18 cellular contexts compared by ENCODE assay signal in the genomic region with DNA sequence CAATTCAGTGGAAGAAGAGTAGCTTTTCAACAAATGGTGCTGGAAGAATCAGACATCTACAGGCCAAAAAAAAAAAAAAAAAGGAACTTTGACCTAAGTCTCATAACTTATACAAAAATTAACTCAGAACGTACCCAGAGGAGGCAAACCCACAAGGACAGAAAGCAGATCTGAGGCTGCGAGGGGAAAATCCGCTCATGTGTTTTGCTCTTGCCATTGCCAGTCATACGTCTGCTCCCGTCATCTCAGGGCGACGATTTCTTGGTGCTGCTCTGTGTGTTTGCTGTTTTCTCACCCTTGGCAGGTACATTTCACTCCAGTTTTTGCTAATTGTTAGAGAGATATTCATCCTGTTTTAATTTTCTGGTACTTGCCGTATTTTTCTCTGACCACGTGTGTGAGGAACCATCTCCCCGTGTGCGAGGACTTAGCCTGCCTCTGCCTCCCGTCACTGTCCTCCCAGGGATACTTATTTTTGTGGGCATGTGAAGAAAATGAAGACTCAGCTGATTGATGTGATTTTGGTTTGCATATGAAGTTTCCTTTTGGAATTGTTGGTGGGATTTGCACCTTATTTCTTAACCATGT. TPM values are rescaled to one million over a fixed set of nuclear protein-coding genes. Genes with fewer than 3 reads are reported as not detected.
DNase-seq lines count a peak whose midpoint lies in the region; ATAC-seq, FAIRE-seq and TF ChIP-seq lines count a peak whose summit lies in the region.
"Had no signal": no experiment of that assay in that cellular context is flagged by ENCODE, and none has a peak within 500 bp of the region (broad histone marks: within the 10 kb centered on the region; RNA-seq: fewer than 3 reads in every experiment).

No MANE protein-coding gene starts in this region.

- ATAC-seq in activated CD8-positive, alpha-beta T cell treated with anti-CD3 and anti-CD28 coated beads for 36 hours, result no peak
- ATAC-seq in activated CD8-positive, alpha-beta T cell treated with anti-CD3 and anti-CD28 coated beads, Interleukin-2, amount 10 ng/mL, durations not matched to agents 7 days and 5 days, result no peak

- H3K4me3 ChIP-seq in adrenal gland, result no peak overlapping the region
- H3K4me3 ChIP-seq: cardiac muscle cell, esophagus squamous epithelium, uterus had no signal

- TF ChIP-seq POLR2A in adrenal gland (IDR thresholded peaks at IDR 0.05), result no peak

- H3K9me3 Mint-ChIP-seq in activated CD8-positive, alpha-beta T cell treated with anti-CD3 and anti-CD28 coated beads for 36 hours, result no peaks in the 10 kb centered on the region
- no peaks in the 10 kb centered on the region for H3K9me3 Mint-ChIP-seq in activated CD8-positive, alpha-beta T cell treated with anti-CD3 and anti-CD28 coated beads, Interleukin-2, amount 10 ng/mL, durations not matched to agents 7 days and 5 days (ENCODE audit: insufficient read depth)
- H3K9me3 Mint-ChIP-seq in neural crest cell, result no peaks in the 10 kb centered on the region

- H3K4me1 ChIP-seq in adrenal gland (replicated peaks in 1 of 2), result no peaks in the 10 kb centered on the region
- H3K4me1 ChIP-seq: esophagus squamous epithelium, uterus had no signal

- H3K4me3 Mint-ChIP-seq in activated CD8-positive, alpha-beta T cell treated with anti-CD3 and anti-CD28 coated beads for 36 hours, result no peak overlapping the region
- no peak overlapping the region for H3K4me3 Mint-ChIP-seq in activated CD8-positive, alpha-beta T cell treated with anti-CD3 and anti-CD28 coated beads, Interleukin-2, amount 10 ng/mL, durations not matched to agents 7 days and 5 days
- H3K4me3 Mint-ChIP-seq in neural crest cell, result no peak overlapping the region
- H3K4me3 Mint-ChIP-seq: activated naive CD8-positive, alpha-beta T cell had no signal

- no peaks in the 10 kb centered on the region for H3K36me3 Mint-ChIP-seq in activated CD8-positive, alpha-beta T cell treated with anti-CD3 and anti-CD28 coated beads for 36 hours (ENCODE audit: low read depth)
- no peaks in the 10 kb centered on the region for H3K36me3 Mint-ChIP-seq in activated CD8-positive, alpha-beta T cell treated with anti-CD3 and anti-CD28 coated beads, Interleukin-2, amount 10 ng/mL, durations not matched to agents 7 days and 5 days (ENCODE audit: low read depth)
- no peaks in the 10 kb centered on the region for H3K36me3 Mint-ChIP-seq in neural crest cell (ENCODE audit: low read depth)
- H3K36me3 Mint-ChIP-seq: activated naive CD8-positive, alpha-beta T cell had no signal

- H3K4me1 Mint-ChIP-seq in activated CD8-positive, alpha-beta T cell treated with anti-CD3 and anti-CD28 coated beads for 36 hours (ENCODE audit: low read depth), result no peaks in the 10 kb centered on the region
- H3K4me1 Mint-ChIP-seq in activated CD8-positive, alpha-beta T cell treated with anti-CD3 and anti-CD28 coated beads, Interleukin-2, amount 10 ng/mL, durations not matched to agents 7 days and 5 days (ENCODE audit: low read depth), result no peaks in the 10 kb centered on the region
- H3K4me1 Mint-ChIP-seq in neural crest cell, result no peaks in the 10 kb centered on the region

- H3K27ac ChIP-seq in adrenal gland, result no peak overlapping the region
- H3K27ac ChIP-seq: cardiac muscle cell, esophagus squamous epithelium, HL-60, uterus had no signal

- H3K27me3 Mint-ChIP-seq in activated CD8-positive, alpha-beta T cell treated with anti-CD3 and anti-CD28 coated beads for 36 hours, result no peaks in the 10 kb centered on the region
- H3K27me3 Mint-ChIP-seq in activated CD8-positive, alpha-beta T cell treated with anti-CD3 and anti-CD28 coated beads, Interleukin-2, amount 10 ng/mL, durations not matched to agents 7 days and 5 days (ENCODE audit: low read depth), result no peaks in the 10 kb centered on the region
- H3K27me3 Mint-ChIP-seq in neural crest cell (ENCODE audit: low read depth), result no peaks in the 10 kb centered on the region
- H3K27me3 Mint-ChIP-seq: activated naive CD8-positive, alpha-beta T cell had no signal

- POLR2A ChIA-PET in activated CD8-positive, alpha-beta T cell treated with anti-CD3 and anti-CD28 coated beads for 36 hours (lab: Charles Lee), result no interaction called here
- POLR2A ChIA-PET in activated CD8-positive, alpha-beta T cell treated with anti-CD3 and anti-CD28 coated beads, Interleukin-2, amount 10 ng/mL, durations not matched to agents 7 days and 5 days (lab: Charles Lee), result no interaction called here

- H3K36me3 ChIP-seq in adrenal gland (replicated peaks in 1 of 2), result no peaks in the 10 kb centered on the region
- H3K36me3 ChIP-seq: cardiac muscle cell, esophagus squamous epithelium, uterus had no signal

- no peak for TF ChIP-seq CTCF in activated CD8-positive, alpha-beta T cell treated with anti-CD3 and anti-CD28 coated beads for 36 hours (IDR thresholded peaks at IDR 0.05)
- TF ChIP-seq CTCF in neural crest cell (conservative IDR thresholded peaks at IDR 0.05) (no peak), adrenal gland (IDR thresholded peaks at IDR 0.05) (no peak)

- 63 to 72% (median 68%) methylated on average over 12 of the region's 12 CpGs for WGBS in adrenal gland, 4 donors

- H3K9me3 ChIP-seq in adrenal gland (replicated peaks in 1 of 3), result no peaks in the 10 kb centered on the region
- H3K9me3 ChIP-seq: esophagus squamous epithelium, uterus had no signal

- peak; percentile 88 for FAIRE-seq in GM19239 (lab: Jason Lieb, UNC)
- FAIRE-seq: islet of Langerhans had no signal

- H3K27ac Mint-ChIP-seq in activated CD8-positive, alpha-beta T cell treated with anti-CD3 and anti-CD28 coated beads for 36 hours, result no peak overlapping the region
- H3K27ac Mint-ChIP-seq in activated CD8-positive, alpha-beta T cell treated with anti-CD3 and anti-CD28 coated beads, Interleukin-2, amount 10 ng/mL, durations not matched to agents 7 days and 5 days, result no peak overlapping the region
- peak overlapping the region; percentile 28 for H3K27ac Mint-ChIP-seq in neural crest cell (ENCODE audit: unreplicated experiment)
- H3K27ac Mint-ChIP-seq: activated naive CD8-positive, alpha-beta T cell had no signal

- DNase-seq in activated CD8-positive, alpha-beta T cell treated with anti-CD3 and anti-CD28 coated beads for 36 hours, result peak; percentile 47
- no peak for DNase-seq in activated CD8-positive, alpha-beta T cell treated with anti-CD3 and anti-CD28 coated beads, Interleukin-2, amount 10 ng/mL, durations not matched to agents 7 days and 5 days
- DNase-seq in GM19239 (ENCODE audit: insufficient read length, low spot score), result peak; percentile 62
- peak; percentile 91 for DNase-seq in NAMALWA (ENCODE audit: low spot score)
- DNase-seq in neural crest cell (ENCODE audit: low read depth, low spot score), result no peak
- no peak for DNase-seq in T-helper 9 cell
- no peak for DNase-seq in adrenal gland
- DNase-seq in glomerular visceral epithelial cell (ENCODE audit: extremely low spot score), result no peak
- DNase-seq: activated CD8-positive, alpha-beta memory T cell treated with anti-CD3 and anti-CD28 coated beads, Interleukin-2, amount 50 U/mL, for 4 hours; esophagus squamous epithelium; NCI-H1436; stimulated activated CD4-positive, alpha-beta T cell treated with anti-CD3 and anti-CD28 coated beads, Interleukin-15, amount 100 ng/mL, for 24 hours; T-helper 1 cell; uterus had no signal

- peaks cover 9% of the 10 kb centered on the region for H3K27me3 ChIP-seq in adrenal gland
- H3K27me3 ChIP-seq: cardiac muscle cell, uterus had no signal

- CTCF ChIA-PET in activated CD8-positive, alpha-beta T cell treated with anti-CD3 and anti-CD28 coated beads for 36 hours (lab: Charles Lee), result no interaction called here
- CTCF ChIA-PET in activated CD8-positive, alpha-beta T cell treated with anti-CD3 and anti-CD28 coated beads, Interleukin-2, amount 10 ng/mL, durations not matched to agents 7 days and 5 days (lab: Charles Lee), result no interaction called here

- intact Hi-C loops in activated CD8-positive, alpha-beta T cell treated with anti-CD3 and anti-CD28 coated beads for 36 hours (cut with micrococcal nuclease), result no loop called here
- intact Hi-C loops in adrenal gland (cut with DNase I), result no loop called here

RNA-seq across cellular contexts. Expression of a gene that starts 33.4 kb away (rescaled TPM):
- 10 to 100 TPM; 44.6 to 45.9 TPM for total RNA-seq in activated CD8-positive, alpha-beta T cell treated with anti-CD3 and anti-CD28 coated beads for 36 hours
- 10 to 100 TPM; 38.6 to 45.1 TPM for total RNA-seq in activated CD8-positive, alpha-beta T cell treated with anti-CD3 and anti-CD28 coated beads, Interleukin-2, amount 10 ng/mL, durations not matched to agents 7 days and 5 days
- total RNA-seq in neural crest cell, result 25.1 and 31.0 TPM in 2 replicates
- 10 to 100 TPM; 35.7 to 88.3 (median 57.0) TPM for total RNA-seq in adrenal gland
- 10 to 100 TPM; 32.4 to 90.3 (median 82.1) TPM for polyA plus RNA-seq in adrenal gland

Comparison
In these comparisons a context has a peak if more than half of its experiments do, and no peak if none do; other contexts are left out.
1. DNase-seq: peak in activated CD8-positive, alpha-beta T cell treated with anti-CD3 and anti-CD28 coated beads for 36 hours (single experiment), GM19239 (single experiment) and NAMALWA (single experiment); none in activated CD8-positive, alpha-beta T cell treated with anti-CD3 and anti-CD28 coated beads, Interleukin-2, amount 10 ng/mL, durations not matched to agents 7 days and 5 days (single experiment), neural crest cell (single experiment), T-helper 9 cell (single experiment), adrenal gland (0 of 7) and glomerular visceral epithelial cell (single experiment).